In the genomic region with DNA sequence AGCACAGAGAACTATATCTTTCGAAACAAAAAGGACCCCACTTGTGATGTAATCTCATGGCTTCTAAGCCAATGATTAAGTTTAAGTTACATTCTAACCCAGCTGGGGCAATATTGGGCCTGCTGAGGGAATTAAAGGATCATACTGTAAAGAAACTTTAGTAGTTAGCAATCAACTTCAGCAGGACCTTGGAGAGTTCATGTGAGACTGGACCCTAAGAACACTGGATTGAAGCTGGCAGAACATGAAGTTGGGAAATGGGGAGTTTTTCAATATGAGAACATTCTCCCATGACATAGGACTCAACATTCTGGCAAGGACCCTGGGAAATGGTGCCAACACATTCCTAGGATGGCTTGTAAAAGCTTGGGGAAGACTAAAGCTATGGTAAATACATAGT, we compare ENCODE assay signal across 30 cellular contexts.
"Had no signal": no experiment of that assay in that cellular context is flagged by ENCODE, and none has a peak within 500 bp of the region (broad histone marks: within the 10 kb centered on the region; RNA-seq: fewer than 3 reads in every experiment).

No MANE protein-coding gene starts in this region.

- H3K27ac Mint-ChIP-seq: activated CD4-positive, alpha-beta memory T cell treated with anti-CD3 and anti-CD28 coated beads for 36 hours; activated CD4-positive, alpha-beta T cell treated with anti-CD3 and anti-CD28 coated beads for 36 hours; activated CD4-positive, alpha-beta T cell treated with anti-CD3 and anti-CD28 coated beads, Interleukin-2, amount 10 ng/mL, durations not matched to agents 24 days and 14 days; activated CD8-positive, alpha-beta memory T cell treated with anti-CD3 and anti-CD28 coated beads, Interleukin-2, amount 10 ng/mL, durations not matched to agents 7 days and 5 days; activated CD8-positive, alpha-beta T cell treated with anti-CD3 and anti-CD28 coated beads, Interleukin-2, amount 10 ng/mL, durations not matched to agents 7 days and 5 days; activated naive CD4-positive, alpha-beta T cell treated with anti-CD3 and anti-CD28 coated beads, Interleukin-2, amount 10 ng/mL, durations not matched to agents 7 days and 5 days; activated naive CD4-positive, alpha-beta T cell treated with anti-CD3 and anti-CD28 coated beads, Interleukin-2, amount 50 U/mL, for 72 hours; activated naive CD8-positive, alpha-beta T cell treated with anti-CD3 and anti-CD28 coated beads, Interleukin-2, amount 10 ng/mL, durations not matched to agents 7 days and 5 days; effector memory CD8-positive, alpha-beta T cell had no signal

- H3K36me3 ChIP-seq: ascending aorta, brain microvascular endothelial cell, esophagus squamous epithelium, heart left ventricle had no signal

- ATAC-seq: activated CD4-positive, alpha-beta T cell treated with anti-CD3 and anti-CD28 coated beads for 36 hours; activated CD8-positive, alpha-beta memory T cell treated with anti-CD3 and anti-CD28 coated beads, Interleukin-2, amount 10 ng/mL, durations not matched to agents 7 days and 5 days; activated CD8-positive, alpha-beta T cell treated with anti-CD3 and anti-CD28 coated beads, Interleukin-2, amount 10 ng/mL, durations not matched to agents 7 days and 5 days; activated naive CD4-positive, alpha-beta T cell treated with anti-CD3 and anti-CD28 coated beads, Interleukin-2, amount 50 U/mL, for 72 hours; effector memory CD8-positive, alpha-beta T cell; heart left ventricle had no signal

- H3K9me3 ChIP-seq: ascending aorta, esophagus squamous epithelium had no signal

- H3K4me1 ChIP-seq: ascending aorta, esophagus squamous epithelium, heart left ventricle had no signal

- H3K27me3 ChIP-seq: ascending aorta, brain microvascular endothelial cell, esophagus squamous epithelium, heart left ventricle had no signal

- H3K4me3 Mint-ChIP-seq: activated CD4-positive, alpha-beta memory T cell treated with anti-CD3 and anti-CD28 coated beads for 36 hours; activated CD4-positive, alpha-beta T cell treated with anti-CD3 and anti-CD28 coated beads for 36 hours; activated CD4-positive, alpha-beta T cell treated with anti-CD3 and anti-CD28 coated beads, Interleukin-2, amount 10 ng/mL, durations not matched to agents 24 days and 14 days; activated CD8-positive, alpha-beta memory T cell treated with anti-CD3 and anti-CD28 coated beads, Interleukin-2, amount 10 ng/mL, durations not matched to agents 7 days and 5 days; activated CD8-positive, alpha-beta T cell treated with anti-CD3 and anti-CD28 coated beads, Interleukin-2, amount 10 ng/mL, durations not matched to agents 7 days and 5 days; activated naive CD4-positive, alpha-beta T cell treated with anti-CD3 and anti-CD28 coated beads, Interleukin-2, amount 10 ng/mL, durations not matched to agents 7 days and 5 days; activated naive CD8-positive, alpha-beta T cell treated with anti-CD3 and anti-CD28 coated beads, Interleukin-2, amount 10 ng/mL, durations not matched to agents 7 days and 5 days; central memory CD8-positive, alpha-beta T cell; effector memory CD8-positive, alpha-beta T cell had no signal

- H3K4me1 Mint-ChIP-seq: activated CD4-positive, alpha-beta T cell treated with anti-CD3 and anti-CD28 coated beads for 36 hours; activated CD4-positive, alpha-beta T cell treated with anti-CD3 and anti-CD28 coated beads, Interleukin-2, amount 10 ng/mL, durations not matched to agents 24 days and 14 days; activated CD8-positive, alpha-beta memory T cell treated with anti-CD3 and anti-CD28 coated beads, Interleukin-2, amount 10 ng/mL, durations not matched to agents 7 days and 5 days; activated naive CD4-positive, alpha-beta T cell treated with anti-CD3 and anti-CD28 coated beads, Interleukin-2, amount 10 ng/mL, durations not matched to agents 7 days and 5 days; activated naive CD8-positive, alpha-beta T cell treated with anti-CD3 and anti-CD28 coated beads, Interleukin-2, amount 10 ng/mL, durations not matched to agents 7 days and 5 days; central memory CD8-positive, alpha-beta T cell had no signal

- H3K27me3 Mint-ChIP-seq: activated CD4-positive, alpha-beta memory T cell treated with anti-CD3 and anti-CD28 coated beads for 36 hours; activated CD4-positive, alpha-beta T cell treated with anti-CD3 and anti-CD28 coated beads for 36 hours; activated CD4-positive, alpha-beta T cell treated with anti-CD3 and anti-CD28 coated beads, Interleukin-2, amount 10 ng/mL, durations not matched to agents 24 days and 14 days; activated CD8-positive, alpha-beta memory T cell treated with anti-CD3 and anti-CD28 coated beads, Interleukin-2, amount 10 ng/mL, durations not matched to agents 7 days and 5 days; activated naive CD4-positive, alpha-beta T cell treated with anti-CD3 and anti-CD28 coated beads, Interleukin-2, amount 10 ng/mL, durations not matched to agents 7 days and 5 days; activated naive CD8-positive, alpha-beta T cell treated with anti-CD3 and anti-CD28 coated beads, Interleukin-2, amount 10 ng/mL, durations not matched to agents 7 days and 5 days; central memory CD8-positive, alpha-beta T cell; effector memory CD8-positive, alpha-beta T cell had no signal

- H3K4me3 ChIP-seq: ascending aorta, esophagus squamous epithelium, heart left ventricle had no signal

- DNase-seq: activated CD4-positive, alpha-beta memory T cell treated with anti-CD3 and anti-CD28 coated beads for 36 hours; activated CD4-positive, alpha-beta T cell treated with anti-CD3 and anti-CD28 coated beads for 36 hours; activated CD4-positive, alpha-beta T cell treated with anti-CD3 and anti-CD28 coated beads, Interleukin-2, amount 10 ng/mL, durations not matched to agents 24 days and 14 days; activated CD4-positive, CD25-positive, alpha-beta regulatory T cell; activated CD4-positive, CD25-positive, alpha-beta regulatory T cell treated with anti-CD3 and anti-CD28 coated beads, Interleukin-2, amount 50 U/mL, for 72 hours; activated CD8-positive, alpha-beta memory T cell treated with anti-CD3 and anti-CD28 coated beads, Interleukin-2, amount 10 ng/mL, durations not matched to agents 7 days and 5 days; activated CD8-positive, alpha-beta memory T cell treated with anti-CD3 and anti-CD28 coated beads, Interleukin-2, amount 50 U/mL, for 4 hours; activated CD8-positive, alpha-beta T cell treated with anti-CD3 and anti-CD28 coated beads, Interleukin-2, amount 10 ng/mL, durations not matched to agents 7 days and 5 days; activated gamma-delta T cell; activated naive CD4-positive, alpha-beta T cell; activated naive CD4-positive, alpha-beta T cell treated with anti-CD3 and anti-CD28 coated beads, Interleukin-2, amount 10 ng/mL, durations not matched to agents 7 days and 5 days; activated naive CD8-positive, alpha-beta T cell treated with anti-CD3 and anti-CD28 coated beads, Interleukin-2, amount 10 ng/mL, durations not matched to agents 7 days and 5 days; activated T-cell treated with anti-CD3 and anti-CD28 coated beads, Interleukin-2, amount 50 U/mL, for 1 hour; activated T-cell treated with anti-CD3 and anti-CD28 coated beads, Interleukin-2, amount 50 U/mL, for 48 hours; brain microvascular endothelial cell; cortex of kidney; dermis blood vessel endothelial cell; effector CD4-positive, alpha-beta T cell; effector memory CD8-positive, alpha-beta T cell; erythroblast; esophagus squamous epithelium; foreskin fibroblast; heart left ventricle; T-helper 2 cell had no signal

- H3K36me3 Mint-ChIP-seq: activated CD4-positive, alpha-beta memory T cell treated with anti-CD3 and anti-CD28 coated beads for 36 hours; activated CD8-positive, alpha-beta memory T cell treated with anti-CD3 and anti-CD28 coated beads, Interleukin-2, amount 10 ng/mL, durations not matched to agents 7 days and 5 days; activated naive CD4-positive, alpha-beta T cell treated with anti-CD3 and anti-CD28 coated beads, Interleukin-2, amount 10 ng/mL, durations not matched to agents 7 days and 5 days; activated naive CD4-positive, alpha-beta T cell treated with anti-CD3 and anti-CD28 coated beads, Interleukin-2, amount 50 U/mL, for 72 hours; activated naive CD8-positive, alpha-beta T cell treated with anti-CD3 and anti-CD28 coated beads, Interleukin-2, amount 10 ng/mL, durations not matched to agents 7 days and 5 days had no signal

- H3K27ac ChIP-seq: ascending aorta, brain microvascular endothelial cell, esophagus squamous epithelium, heart left ventricle had no signal

- FAIRE-seq: bronchial epithelial cell, colon, frontal cortex had no signal

- H3K9me3 Mint-ChIP-seq: activated CD4-positive, alpha-beta T cell treated with anti-CD3 and anti-CD28 coated beads, Interleukin-2, amount 10 ng/mL, durations not matched to agents 24 days and 14 days; activated naive CD8-positive, alpha-beta T cell treated with anti-CD3 and anti-CD28 coated beads, Interleukin-2, amount 10 ng/mL, durations not matched to agents 7 days and 5 days had no signal
